ENCODE assay signal across 8 cellular contexts in the genomic region with DNA sequence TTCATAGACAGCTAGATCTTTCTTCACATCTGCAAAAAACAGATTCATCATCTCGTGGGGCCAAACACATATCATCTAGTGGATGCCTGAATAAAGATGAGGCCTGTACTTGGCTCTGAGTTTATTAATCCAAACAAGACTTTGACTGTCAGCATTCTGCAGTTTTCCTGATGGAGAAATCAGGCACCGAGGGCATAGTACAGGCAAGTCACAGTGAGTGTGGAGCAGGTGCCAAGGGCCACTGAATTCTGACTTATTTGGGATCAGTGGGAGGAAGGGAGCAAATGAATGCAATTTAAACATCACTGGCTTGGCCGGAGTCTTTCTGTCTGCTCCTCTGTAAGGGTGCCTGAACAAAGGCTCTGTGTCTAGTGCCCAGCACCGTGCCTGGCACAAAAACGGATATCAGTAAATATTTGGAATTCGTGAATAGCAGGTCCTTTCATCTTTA. TPM values are rescaled to one million over a fixed set of nuclear protein-coding genes. Genes with fewer than 3 reads are reported as not detected.
A peak's percentile ranks its signal among the peaks of the same experiment; 100 is the strongest.
DNase-seq lines count a peak whose midpoint lies in the region; ATAC-seq and TF ChIP-seq lines count a peak whose summit lies in the region.

No MANE protein-coding gene starts in this region.

- H3K27me3 ChIP-seq in SU-DHL-6 (ENCODE audit: low read length) (no peaks in the 10 kb centered on the region), psoas muscle (ENCODE audit: insufficient read depth in 3 of 3, low read length in 2 of 3) (no peaks in the 10 kb centered on the region)

- peak overlapping the region; percentile 94 for H3K9ac ChIP-seq in SU-DHL-6 (ENCODE audit: low read length)

- peaks cover 55% of the 10 kb centered on the region for H3K79me2 ChIP-seq in SU-DHL-6 (ENCODE audit: insufficient read depth, low read length)

- H2AFZ ChIP-seq in SU-DHL-6 (ENCODE audit: low read depth, low read length, severe bottlenecking), result no peak overlapping the region

- ATAC-seq in psoas muscle (no peak), HG02763 (IDR thresholded peaks at IDR 0.05; ENCODE audit: unreplicated experiment) (no peak), HG03045 (IDR thresholded peaks at IDR 0.05; ENCODE audit: unreplicated experiment) (no peak)

- H3K36me3 ChIP-seq in SU-DHL-6 (ENCODE audit: low read length) (no peaks in the 10 kb centered on the region), psoas muscle (ENCODE audit: insufficient read depth in 1 of 2, low read depth in 1 of 2) (no peaks in the 10 kb centered on the region)

- peaks cover 18% of the 10 kb centered on the region for H3F3A ChIP-seq in SU-DHL-6 (ENCODE audit: insufficient read depth)

- 1 to 4% (median 2%) methylated on average over 6 of the region's 6 CpGs for WGBS in psoas muscle, 3 donors

- intact Hi-C loops in psoas muscle (cut with DNase I), result loop anchor here in 1 of 2 donors (5.0 to 10.0 kb wide), 2 partner anchors 233 to 316 kb away; no protein-coding TSS in a partner anchor

- H3K4me1 ChIP-seq in psoas muscle, result peaks cover 33% of the 10 kb centered on the region

- peaks cover 20% of the 10 kb centered on the region; the same call in 1 of the 2 replicates for H4K20me1 ChIP-seq in SU-DHL-6 (ENCODE audit: low read depth, low read length)

- TF ChIP-seq CTCF in GM12865 (IDR thresholded peaks at IDR 0.05; ENCODE audit: insufficient read depth, low read depth, low read length, missing control alignments) (no peak), SU-DHL-6 (IDR thresholded peaks at IDR 0.05; ENCODE audit: insufficient read depth, low read length, poor library complexity, severe bottlenecking) (no peak), fibroblast of villous mesenchyme (IDR thresholded peaks at IDR 0.05; ENCODE audit: insufficient read depth, low read depth, low read length) (no peak), psoas muscle (IDR thresholded peaks at IDR 0.05) (no peak)

- H3K27ac ChIP-seq in SU-DHL-6 (ENCODE audit: low read depth, low read length) (0 out of 2 replicates have a peak overlapping the region, but pooled peaks have one; percentile 4), psoas muscle (peak overlapping the region; percentile 86)

- no peaks in the 10 kb centered on the region for H3K9me2 ChIP-seq in SU-DHL-6 (replicated peaks; ENCODE audit: insufficient read depth, low read length)

- H3K4me3 ChIP-seq in GM12865 (ENCODE audit: low read depth, low read length) (peak overlapping the region; percentile 99), SU-DHL-6 (ENCODE audit: insufficient read depth, low read length, poor library complexity, severe bottlenecking) (peak overlapping the region; percentile 87), fibroblast of villous mesenchyme (ENCODE audit: low read depth, low read length) (peak overlapping the region; percentile 95), psoas muscle (peak overlapping the region; percentile 86)

- H3K4me2 ChIP-seq in SU-DHL-6 (ENCODE audit: low read depth, low read length, poor library complexity, severe bottlenecking), result peak overlapping the region; percentile 89

- DNase-seq in GM12865 (ENCODE audit: low read depth) (no peak), fibroblast of villous mesenchyme (ENCODE audit: low read depth) (no peak), psoas muscle (no peak), NCI-H187 treated with DMSO at 0.1 percent for 48 hours (lab: John Stamatoyannopoulos, UW) (no peak), GDM1 (lab: John Stamatoyannopoulos, UW) (no peak)

- H3K9me3 ChIP-seq in SU-DHL-6 (ENCODE audit: insufficient read depth, low read length) (no peaks in the 10 kb centered on the region), psoas muscle (no peaks in the 10 kb centered on the region)

RNA-seq across cellular contexts. Expression of gene CFAP20, which starts 1.0 kb away (rescaled TPM):
- total RNA-seq in fibroblast of villous mesenchyme (29.6 and 34.5 TPM in 2 replicates), psoas muscle (10 to 100 TPM in 1 of 4 donors, 1 to 10 TPM in 3; 5.6 to 11.5 (median 8.6) TPM)
- 10 to 100 TPM in 2 of 3 donors, 1 to 10 TPM in 1; 7.0 to 22.0 (median 15.4) TPM for polyA plus RNA-seq in psoas muscle
